In the genomic region with DNA sequence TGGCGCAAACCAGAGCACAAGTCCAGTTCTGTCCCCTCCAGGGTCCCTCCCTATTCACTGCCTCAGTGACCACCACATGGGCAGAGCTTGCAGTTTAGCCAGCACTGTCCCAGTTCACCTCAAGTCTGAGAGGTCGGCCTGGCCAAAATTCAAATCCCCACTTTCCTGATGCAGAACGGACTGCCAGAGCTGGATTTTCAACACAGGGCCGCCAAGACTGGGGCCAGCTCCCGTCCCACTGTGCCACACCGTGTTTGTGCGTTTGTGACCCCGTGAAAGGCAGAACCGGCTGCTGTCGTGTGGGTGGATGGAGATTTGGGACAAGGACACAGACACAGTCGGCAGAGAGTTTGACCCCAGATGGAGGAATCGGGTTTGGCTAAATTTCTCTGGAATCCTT, we compare ENCODE assay signal across 25 cellular contexts.
"Had no signal": no experiment of that assay in that cellular context is flagged by ENCODE, and none has a peak within 500 bp of the region (broad histone marks: within the 10 kb centered on the region; RNA-seq: fewer than 3 reads in every experiment).

No MANE protein-coding gene starts in this region.

- H3K9me3 ChIP-seq: left ventricle myocardium inferior, pancreas, right atrium auricular region, right lobe of liver, suprapubic skin, thoracic aorta, tibial artery, upper lobe of right lung, vagina had no signal

- H3K4me3 ChIP-seq: left ventricle myocardium inferior, lung, pancreas, right atrium auricular region, right lobe of liver, skin epidermis, suprapubic skin, thoracic aorta, tibial artery, upper lobe of right lung, vagina had no signal

- H3K9me3 Mint-ChIP-seq: mesothelial cell of epicardium; natural killer cell; nephron progenitor cell; stimulated activated effector memory CD8-positive, alpha-beta T cell treated with anti-CD3 and anti-CD28 coated beads, Interleukin-12 subunit alpha, Interleukin-12 subunit beta, amount 100 ng/mL, for 72 hours; stimulated activated naive CD8-positive, alpha-beta T cell treated with anti-CD3 and anti-CD28 coated beads, Interleukin-15, Interleukin-2, amounts not matched to agents 100 ng/mL and 50 ng/mL, for 24 hours had no signal

- DNase-seq: head of caudate nucleus; hippocampal formation; left colon; left ventricle myocardium inferior; mesendoderm; naive B cell; natural killer cell; nephron progenitor cell; nucleus accumbens; right lobe of liver; stimulated activated CD4-positive, alpha-beta T cell treated with anti-CD3 and anti-CD28 coated beads, Interleukin-4, amount 100 ng/mL, for 24 hours; stimulated activated naive CD4-positive, alpha-beta T cell; tibial artery; trophoblast cell; upper lobe of right lung had no signal

- H3K4me1 ChIP-seq: left ventricle myocardium inferior, pancreas, right atrium auricular region, right lobe of liver, suprapubic skin, tibial artery, upper lobe of right lung, vagina had no signal

- H3K36me3 Mint-ChIP-seq: mesothelial cell of epicardium; naive B cell; natural killer cell; stimulated activated effector memory CD8-positive, alpha-beta T cell treated with anti-CD3 and anti-CD28 coated beads, Interleukin-12 subunit alpha, Interleukin-12 subunit beta, amount 100 ng/mL, for 72 hours had no signal

- H3K27me3 ChIP-seq: pancreas, right atrium auricular region, right lobe of liver, vagina had no signal

- H3K4me1 Mint-ChIP-seq: mesothelial cell of epicardium; natural killer cell; stimulated activated effector memory CD8-positive, alpha-beta T cell treated with anti-CD3 and anti-CD28 coated beads, Interleukin-12 subunit alpha, Interleukin-12 subunit beta, amount 100 ng/mL, for 72 hours had no signal

- H3K27ac Mint-ChIP-seq: mesothelial cell of epicardium; naive B cell; natural killer cell; nephron progenitor cell; stimulated activated effector memory CD8-positive, alpha-beta T cell treated with anti-CD3 and anti-CD28 coated beads, Interleukin-12 subunit alpha, Interleukin-12 subunit beta, amount 100 ng/mL, for 72 hours; stimulated activated naive CD8-positive, alpha-beta T cell treated with anti-CD3 and anti-CD28 coated beads, Interleukin-15, Interleukin-2, amounts not matched to agents 100 ng/mL and 50 ng/mL, for 24 hours had no signal

- H3K4me3 Mint-ChIP-seq: mesothelial cell of epicardium; naive B cell; natural killer cell; nephron progenitor cell; stimulated activated effector memory CD8-positive, alpha-beta T cell treated with anti-CD3 and anti-CD28 coated beads, Interleukin-12 subunit alpha, Interleukin-12 subunit beta, amount 100 ng/mL, for 72 hours; stimulated activated naive CD8-positive, alpha-beta T cell treated with anti-CD3 and anti-CD28 coated beads, Interleukin-15, Interleukin-2, amounts not matched to agents 100 ng/mL and 50 ng/mL, for 24 hours had no signal

- H3K27ac ChIP-seq: left ventricle myocardium inferior, pancreas, right atrium auricular region, right lobe of liver, skin epidermis, suprapubic skin, thoracic aorta, tibial artery, upper lobe of right lung, vagina had no signal

- H3K36me3 ChIP-seq: left ventricle myocardium inferior, pancreas, right atrium auricular region, right lobe of liver, suprapubic skin, thoracic aorta, tibial artery, upper lobe of right lung, vagina had no signal
